1 cellular context compared by ENCODE assay signal in genomic region chr2:383888-384287, GRCh38.
TF ChIP-seq lines count a peak whose summit lies in the region.

No MANE protein-coding gene starts in this region.

TF ChIP-seq in WTC11, 78 proteins besides CTCF, POLR2A, EP300 and RAD21 (continued from another document):
- TF ChIP-seq ZNF425 (CRISPR knock-in tag; conservative IDR thresholded peaks at IDR 0.05): no peak
- no peak for TF ChIP-seq GABPB1 (CRISPR knock-in tag; IDR thresholded peaks at IDR 0.05)
- TF ChIP-seq ZNF396 (CRISPR knock-in tag; IDR thresholded peaks at IDR 0.05; ENCODE audit: borderline replicate concordance): no peak
- no peak for TF ChIP-seq ZNF532 (CRISPR knock-in tag; IDR thresholded peaks at IDR 0.05; ENCODE audit: borderline replicate concordance)
- TF ChIP-seq ZMAT4 (CRISPR knock-in tag; IDR thresholded peaks at IDR 0.05): no peak
- TF ChIP-seq MYBL2 (CRISPR knock-in tag; IDR thresholded peaks at IDR 0.05): no peak
- TF ChIP-seq ETV6 (CRISPR knock-in tag; IDR thresholded peaks at IDR 0.05): no peak
- TF ChIP-seq SOX15 (CRISPR knock-in tag; IDR thresholded peaks at IDR 0.05): no peak
